In the genomic region with DNA sequence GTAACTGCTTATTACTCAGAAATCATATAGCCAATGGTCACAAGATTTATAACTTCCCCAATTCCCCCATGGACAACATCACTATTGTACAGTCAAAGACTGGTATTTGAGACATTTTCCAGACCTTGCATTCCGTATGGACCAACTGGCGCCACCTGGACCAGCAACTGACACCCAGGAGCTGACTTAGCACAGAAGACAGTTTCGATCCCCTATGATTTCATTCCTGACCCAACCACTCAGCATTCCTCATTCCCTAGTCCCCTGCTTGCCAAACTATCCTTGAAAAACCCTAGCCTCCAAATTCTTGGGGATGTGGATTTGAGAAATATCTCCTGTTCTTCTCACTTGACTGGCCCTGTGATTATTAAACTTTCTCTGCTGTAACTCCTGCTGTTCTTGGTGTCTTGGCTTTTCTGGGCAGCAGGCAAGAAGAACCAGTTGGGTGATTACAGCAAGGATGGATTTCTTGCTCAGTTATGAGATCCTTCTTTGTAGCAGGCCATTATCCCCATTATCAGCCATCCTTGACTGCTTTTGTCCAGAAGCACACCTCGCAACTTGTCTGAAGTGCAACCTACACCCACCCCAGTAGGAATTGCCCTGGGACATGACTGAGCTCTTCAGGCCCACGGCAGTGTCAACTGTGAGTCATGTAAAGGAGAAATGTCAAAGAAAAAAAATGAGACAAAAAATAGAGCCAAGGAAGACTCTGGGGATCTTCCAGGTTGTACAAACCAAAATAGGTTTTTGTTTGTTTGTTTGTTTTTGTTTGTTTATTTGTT, we compare ENCODE assay signal across 13 cellular contexts. TPM values are rescaled to one million over a fixed set of nuclear protein-coding genes. Genes with fewer than 3 reads are reported as not detected.
A peak's percentile ranks its signal among the peaks of the same experiment; 100 is the strongest.
DNase-seq lines count a peak whose midpoint lies in the region; ATAC-seq and TF ChIP-seq lines count a peak whose summit lies in the region.
"Had no signal": no experiment of that assay in that cellular context is flagged by ENCODE, and none has a peak within 500 bp of the region (broad histone marks: within the 10 kb centered on the region; RNA-seq: fewer than 3 reads in every experiment).

No MANE protein-coding gene starts in this region.

- BruUV-seq in mammary epithelial cell (replicated peaks; lab: Mats Ljungman, UMichigan) (no TSS peak), MCF 10A (replicated peaks; lab: Mats Ljungman, UMichigan) (no TSS peak)

- H3K9me3 Mint-ChIP-seq in MCF 10A (ENCODE audit: unreplicated experiment): no peaks in the 10 kb centered on the region
- H3K9me3 Mint-ChIP-seq: CD4-positive, alpha-beta memory T cell had no signal

- no peak overlapping the region for H3K4me3 ChIP-seq in mammary epithelial cell (replicated peaks in 1 of 3; ENCODE audit: insufficient read depth in 1 of 3, low read depth in 2 of 3, low read length in 3 of 3)

- no peaks in the 10 kb centered on the region for H3K27me3 Mint-ChIP-seq in MCF 10A (ENCODE audit: insufficient read depth, unreplicated experiment)

- H3K27me3 ChIP-seq in mammary epithelial cell (ENCODE audit: insufficient read depth, low read length) (no peaks in the 10 kb centered on the region), foreskin keratinocyte (no peaks in the 10 kb centered on the region)

- no peaks in the 10 kb centered on the region for H3K79me2 ChIP-seq in mammary epithelial cell (ENCODE audit: insufficient read depth, low read length)

- H3K4me1 Mint-ChIP-seq in MCF 10A (ENCODE audit: insufficient read depth, unreplicated experiment): no peaks in the 10 kb centered on the region
- H3K4me1 Mint-ChIP-seq: CD4-positive, alpha-beta memory T cell had no signal

- in situ Hi-C loops in mammary epithelial cell (cut with MboI; ENCODE audit: low sequenced_read_pairs in 2 of 2): no loop called here

- H3K4me2 ChIP-seq in mammary epithelial cell (ENCODE audit: insufficient read depth, low read depth, low read length): no peak overlapping the region

- no peaks in the 10 kb centered on the region for H3K36me3 Mint-ChIP-seq in MCF 10A (ENCODE audit: insufficient read depth, unreplicated experiment)
- H3K36me3 Mint-ChIP-seq: CD4-positive, alpha-beta memory T cell had no signal

- no peaks in the 10 kb centered on the region for H3K36me3 ChIP-seq in mammary epithelial cell (ENCODE audit: insufficient read depth, low read length)
- H3K36me3 ChIP-seq: BE2C had no signal

- DNase-seq in mammary epithelial cell: peak; percentile 28
- DNase-seq in MCF 10A (ENCODE audit: unreplicated experiment): no peak
- peak; percentile 22 for DNase-seq in RWPE1 (ENCODE audit: low spot score)
- DNase-seq in foreskin keratinocyte: peak; percentile 23 to 52
- DNase-seq in NCI-H345 (lab: John Stamatoyannopoulos, UW): no peak
- DNase-seq in NCI-H524 (lab: John Stamatoyannopoulos, UW): no peak
- DNase-seq in mesenteric fat pad (ENCODE audit: low spot score): no peak
- DNase-seq: BE2C; CD4-positive, alpha-beta memory T cell; GF-D8 had no signal

- ATAC-seq in foreskin keratinocyte: peak; percentile 38
- ATAC-seq: HCT116 had no signal

- no peak overlapping the region for H3K27ac ChIP-seq in mammary epithelial cell (ENCODE audit: insufficient read depth, low read depth, low read length)
- H3K27ac ChIP-seq in RWPE1: no peak overlapping the region
- no peak overlapping the region for H3K27ac ChIP-seq in foreskin keratinocyte
- H3K27ac ChIP-seq: C4-2B had no signal

- no peak overlapping the region for H3K27ac Mint-ChIP-seq in MCF 10A (ENCODE audit: low read depth, unreplicated experiment)

- CTCF ChIA-PET in mammary epithelial cell (lab: Charles Lee; ENCODE audit: low non-redundant PET) (no interaction called here), MCF 10A (lab: Yijun Ruan, JAX) (interaction anchor here (2.5 kb wide), 1 partner anchor 37 kb away, joined by 7 read pairs; no protein-coding TSS in a partner anchor), RWPE1 (lab: Yijun Ruan, JAX) (no interaction called here)

- no peak overlapping the region for H3K9ac ChIP-seq in mammary epithelial cell (ENCODE audit: insufficient read depth, low read length)

- WGBS in mammary epithelial cell (ENCODE audit: low coverage, missing lambda C conversion rate): 79% methylated on average over 5 of the region's 5 CpGs

- peaks cover 2% of the 10 kb centered on the region for H3K4me1 ChIP-seq in mammary epithelial cell (ENCODE audit: insufficient read depth, low read length)
- peaks cover 9% of the 10 kb centered on the region for H3K4me1 ChIP-seq in foreskin keratinocyte
- H3K4me1 ChIP-seq: BE2C had no signal

- intact Hi-C loops in mammary epithelial cell (cut with micrococcal nuclease): loop anchor here (1.0 kb wide), 1 partner anchor 14 kb away; a partner anchor contains a TSS
- intact Hi-C loops in MCF 10A (cut with micrococcal nuclease): no loop called here

- H4K20me1 ChIP-seq in mammary epithelial cell (ENCODE audit: insufficient read depth, low read length): no peaks in the 10 kb centered on the region

- no peak for TF ChIP-seq CTCF in mammary epithelial cell (conservative IDR thresholded peaks at IDR 0.05 in 1 of 2, IDR thresholded peaks at IDR 0.05 in 1 of 2; ENCODE audit: extremely low read depth in 1 of 2, insufficient read depth in 1 of 2, low read depth in 1 of 2, low read length in 2 of 2)
- TF ChIP-seq CTCF in MCF 10A (IDR thresholded peaks at IDR 0.05; ENCODE audit: unreplicated experiment): no peak
- TF ChIP-seq CTCF in RWPE1 (conservative IDR thresholded peaks at IDR 0.05; ENCODE audit: low read depth): no peak
- no peak for TF ChIP-seq CTCF in foreskin keratinocyte (conservative IDR thresholded peaks at IDR 0.05)

- H3K9me3 ChIP-seq in mammary epithelial cell (replicated peaks; ENCODE audit: insufficient read depth, low read length): no peaks in the 10 kb centered on the region
- H3K9me3 ChIP-seq: BE2C had no signal

- POLR2A ChIA-PET in MCF 10A (lab: Yijun Ruan, JAX) (interaction anchor here (0.7 to 1.6 kb wide), 3 partner anchors 13 to 30 kb away, joined by 3 to 9 read pairs (median 3); no protein-coding TSS in a partner anchor), RWPE1 (lab: Yijun Ruan, JAX; ENCODE audit: low non-redundant PET) (no interaction called here)

- no peak overlapping the region for H3K4me3 Mint-ChIP-seq in MCF 10A (ENCODE audit: unreplicated experiment)
- H3K4me3 Mint-ChIP-seq: CD4-positive, alpha-beta memory T cell had no signal

- no peak overlapping the region for H2AFZ ChIP-seq in mammary epithelial cell (ENCODE audit: low read depth, low read length)

- dilution Hi-C loops in mammary epithelial cell (cut with HindIII; ENCODE audit: low sequenced_read_pairs): no loop called here

RNA-seq across cellular contexts. Expression of a gene that starts 13.7 kb away (rescaled TPM):
- 10 to 100 TPM in 1 of 2 donors, 1 to 10 TPM in 1; 7.8 to 16.0 TPM for total RNA-seq in mammary epithelial cell
- polyA plus RNA-seq in mammary epithelial cell: 2.7 TPM
- polyA minus RNA-seq in mammary epithelial cell: 1.2 TPM
- 17.1 and 23.2 TPM in 2 replicates for total RNA-seq in MCF 10A (2022)
- total RNA-seq in foreskin keratinocyte: 8.7 and 9.2 TPM in 2 replicates
- polyA plus RNA-seq in foreskin keratinocyte: 8.1 and 9.7 TPM in 2 replicates
- 18.0 TPM for total RNA-seq in mesenteric fat pad

RNA-seq across cellular contexts. Expression of a gene that starts 40.7 kb away (rescaled TPM):
- total RNA-seq in mammary epithelial cell: not detected
- not detected for polyA plus RNA-seq in mammary epithelial cell
- polyA minus RNA-seq in mammary epithelial cell: not detected
- total RNA-seq in MCF 10A (2022): not detected in 2 replicates
- total RNA-seq in foreskin keratinocyte: not detected in 2 replicates
- not detected in 2 replicates for polyA plus RNA-seq in foreskin keratinocyte
- not detected for total RNA-seq in mesenteric fat pad
- total RNA-seq: CD4-positive, alpha-beta memory T cell had no signal
- polyA plus RNA-seq: AG04450; CD4-positive, alpha-beta memory T cell had no signal

RNA-seq across cellular contexts. Expression of a gene that starts 49.0 kb away (rescaled TPM):
- under 1 TPM in 1 of 2 donors, not detected in 1; 0.26 TPM for total RNA-seq in mammary epithelial cell
- not detected for polyA plus RNA-seq in mammary epithelial cell
- not detected for polyA minus RNA-seq in mammary epithelial cell
- total RNA-seq in MCF 10A (2022): 2.1 and 2.2 TPM in 2 replicates
- total RNA-seq in foreskin keratinocyte: 0.11 and 0.24 TPM in 2 replicates
- 0.29 and 0.38 TPM in 2 replicates for polyA plus RNA-seq in foreskin keratinocyte
- 0.39 TPM for total RNA-seq in mesenteric fat pad
- polyA plus RNA-seq: CD4-positive, alpha-beta memory T cell had no signal

Comparison
In these comparisons a context has a peak if more than half of its experiments do, and no peak if none do; other contexts are left out.
1. DNase-seq: peak in mammary epithelial cell (single experiment), RWPE1 (single experiment) and foreskin keratinocyte (2 of 2); none in MCF 10A (single experiment), NCI-H345 (single experiment), NCI-H524 (0 of 2) and mesenteric fat pad (single experiment).